Comparison of ENCODE assay signal across 1 cellular context in genomic region chr16:30747331-30747730, GRCh38.
TF ChIP-seq lines count a peak whose summit lies in the region.

No MANE protein-coding gene starts in this region.

TF ChIP-seq in endothelial cell of umbilical vein, 7 proteins besides CTCF, POLR2A, EP300 and RAD21:
- TF ChIP-seq GATA2 (IDR thresholded peaks at IDR 0.05; ENCODE audit: insufficient read depth, insufficient read length, low read depth, low read length) = no peak
- no peak for TF ChIP-seq EZH2 (IDR thresholded peaks at IDR 0.05; ENCODE audit: borderline replicate concordance, low read depth, low read length, severe bottlenecking)
- no peak for TF ChIP-seq MYC (IDR thresholded peaks at IDR 0.05; ENCODE audit: low read depth, low read length)
- no peak for TF ChIP-seq POLR2AphosphoS5 (IDR thresholded peaks at IDR 0.05; ENCODE audit: insufficient read depth, low read depth, low read length)
- no peak for TF ChIP-seq JUN (IDR thresholded peaks at IDR 0.05; ENCODE audit: borderline replicate concordance, insufficient read depth, insufficient read length, low read depth)
- TF ChIP-seq MAX (IDR thresholded peaks at IDR 0.05; ENCODE audit: insufficient read depth, insufficient read length) = no peak
- no peak for TF ChIP-seq FOS (IDR thresholded peaks at IDR 0.05; ENCODE audit: borderline replicate concordance, insufficient read depth, low read length)
